8 cellular contexts compared by ENCODE assay signal in genomic region chr9:125749287-125749935, GRCh38. TPM values are rescaled to one million over a fixed set of nuclear protein-coding genes. Genes with fewer than 3 reads are reported as not detected.
DNase-seq lines count a peak whose midpoint lies in the region; TF ChIP-seq lines count a peak whose summit lies in the region.

No MANE protein-coding gene starts in this region.

- peak overlapping the region; percentile 92; the same call in 1 of the 2 replicates for H3K4me3 ChIP-seq in GM08714 (ENCODE audit: low read length)
- H3K4me3 ChIP-seq in OCI-LY1 (ENCODE audit: low read depth, low read length, poor library complexity, severe bottlenecking) = no peak overlapping the region
- H3K4me3 ChIP-seq in esophagus muscularis mucosa = peak overlapping the region; percentile 78 to 96 (median 92)

- H3K36me3 Mint-ChIP-seq in progenitor cell of endocrine pancreas (ENCODE audit: insufficient read depth) = no peaks in the 10 kb centered on the region

- H3K79me2 ChIP-seq in OCI-LY1 (ENCODE audit: insufficient read depth, low read length) = peaks cover 10% of the 10 kb centered on the region; the same call in 1 of the 2 replicates

- peak overlapping the region; percentile 54 for H3K27ac Mint-ChIP-seq in progenitor cell of endocrine pancreas

- H3K4me1 ChIP-seq in OCI-LY1 (ENCODE audit: insufficient read depth, low read length, severe bottlenecking) = peaks cover 51% of the 10 kb centered on the region
- H3K4me1 ChIP-seq in esophagus muscularis mucosa = peaks cover 29 to 67% (median 65%) of the 10 kb centered on the region in 4 donors

- H3K4me2 ChIP-seq in OCI-LY1 (ENCODE audit: low read length) = peak overlapping the region; percentile 96

- WGBS in esophagus muscularis mucosa = 62% methylated on average over 4 of the region's 4 CpGs

- no peak overlapping the region for H3K27ac ChIP-seq in OCI-LY1 (ENCODE audit: low read depth, low read length, poor library complexity, severe bottlenecking)
- H3K27ac ChIP-seq in esophagus muscularis mucosa (replicated peaks in 1 of 4) = peak overlapping the region; percentile 88 to 96 (median 92)

- H3K9me3 ChIP-seq in OCI-LY1 (ENCODE audit: low read length) (no peaks in the 10 kb centered on the region), esophagus muscularis mucosa (no peaks in the 10 kb centered on the region)

- H3K9me3 Mint-ChIP-seq in progenitor cell of endocrine pancreas (ENCODE audit: low read depth) = no peaks in the 10 kb centered on the region

- H3F3A ChIP-seq in OCI-LY1 (ENCODE audit: insufficient read depth, low read length) = no peaks in the 10 kb centered on the region

- no peak for TF ChIP-seq EP300 in esophagus muscularis mucosa (IDR thresholded peaks at IDR 0.05)

- TF ChIP-seq POLR2A in esophagus muscularis mucosa (IDR thresholded peaks at IDR 0.05; ENCODE audit: low read depth) = no peak

- H3K36me3 ChIP-seq in OCI-LY1 (ENCODE audit: insufficient read depth, low read length) (peaks cover 22% of the 10 kb centered on the region; the same call in 1 of the 2 replicates), esophagus muscularis mucosa (no peaks in the 10 kb centered on the region)

- DNase-seq in esophagus muscularis mucosa (ENCODE audit: extremely low spot score) = no peak
- DNase-seq in progenitor cell of endocrine pancreas (ENCODE audit: low spot score, unreplicated experiment) = no peak
- no peak for DNase-seq in GM19238 (ENCODE audit: insufficient read length, low spot score)
- DNase-seq in Ammon's horn (ENCODE audit: low spot score) = no peak
- DNase-seq in activated gamma-delta T cell (lab: John Stamatoyannopoulos, UW) = no peak
- no peak for DNase-seq in NCI-H1092 (lab: John Stamatoyannopoulos, UW)

- H3K9ac ChIP-seq in OCI-LY1 (ENCODE audit: low read length) = no peak overlapping the region

- H3K27me3 ChIP-seq in OCI-LY1 (ENCODE audit: insufficient read depth, low read length) (no peaks in the 10 kb centered on the region), esophagus muscularis mucosa (no peaks in the 10 kb centered on the region)

- no peak overlapping the region for H2AFZ ChIP-seq in OCI-LY1 (ENCODE audit: low read length)

- TF ChIP-seq CTCF in OCI-LY1 (IDR thresholded peaks at IDR 0.05; ENCODE audit: low read length) (no peak), esophagus muscularis mucosa (IDR thresholded peaks at IDR 0.05) (no peak), progenitor cell of endocrine pancreas (IDR thresholded peaks at IDR 0.05; ENCODE audit: unreplicated experiment) (no peak)

- H3K4me1 Mint-ChIP-seq in progenitor cell of endocrine pancreas (ENCODE audit: low read depth) = peaks cover 35% of the 10 kb centered on the region

- no peaks in the 10 kb centered on the region for H3K9me2 ChIP-seq in OCI-LY1 (ENCODE audit: low read depth, low read length)

- intact Hi-C loops in esophagus muscularis mucosa (cut with DNase I) = loop anchor here (5.0 kb wide), 2 partner anchors 42 to 143 kb away; partner anchors contain the start of gene MAPKAP1

- no peaks in the 10 kb centered on the region for H4K20me1 ChIP-seq in OCI-LY1 (ENCODE audit: insufficient read depth, low read length)

- H3K4me3 Mint-ChIP-seq in progenitor cell of endocrine pancreas (ENCODE audit: low read depth) = peak overlapping the region; percentile 91

- H3K27me3 Mint-ChIP-seq in progenitor cell of endocrine pancreas = peaks cover 10% of the 10 kb centered on the region

RNA-seq across cellular contexts. Expression of gene PBX3, which starts 2.2 kb away (rescaled TPM):
- total RNA-seq in esophagus muscularis mucosa = 10 to 100 TPM; 50.1 to 82.4 (median 54.3) TPM
- total RNA-seq in progenitor cell of endocrine pancreas = 37.7 and 43.3 TPM in 2 replicates

RNA-seq across cellular contexts. Expression of gene MAPKAP1, which starts 42.4 kb away (rescaled TPM):
- 100 to 1,000 TPM in 1 of 4 donors, 10 to 100 TPM in 3; 84.3 to 103 (median 93.4) TPM for total RNA-seq in esophagus muscularis mucosa
- total RNA-seq in progenitor cell of endocrine pancreas = 61.9 and 74.6 TPM in 2 replicates
